Comparison of ENCODE assay signal across 8 cellular contexts in the genomic region with DNA sequence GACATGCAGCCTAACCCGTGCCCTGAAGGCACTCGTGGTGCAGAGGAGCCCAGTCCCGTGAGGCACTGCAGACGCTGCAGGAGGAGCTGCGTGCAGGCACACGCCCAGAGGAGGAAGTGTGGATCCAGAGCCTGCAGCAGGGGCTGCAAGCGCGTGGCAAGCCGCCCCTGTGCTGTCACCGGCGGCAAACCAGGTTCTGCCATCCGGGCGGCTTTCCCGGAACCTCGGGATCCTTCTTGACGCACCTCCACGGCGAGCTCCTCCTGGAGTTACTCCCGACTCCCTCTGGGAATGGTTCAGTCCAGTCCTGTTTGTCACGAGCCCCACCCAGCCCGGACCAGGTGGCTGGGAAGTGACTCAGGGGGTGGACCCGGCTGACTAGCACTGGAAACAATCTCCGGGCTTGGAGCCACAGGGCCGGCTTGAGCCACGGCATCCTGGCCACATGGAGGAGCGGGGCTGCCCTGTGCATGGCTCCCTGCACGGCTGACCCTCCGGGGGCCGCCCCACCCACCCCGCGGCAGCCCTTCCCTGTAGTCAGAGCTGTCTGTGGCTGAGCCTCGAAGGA. TPM values are rescaled to one million over a fixed set of nuclear protein-coding genes. Genes with fewer than 3 reads are reported as not detected.
DNase-seq lines count a peak whose midpoint lies in the region; ATAC-seq lines count a peak whose summit lies in the region.
"Had no signal": no experiment of that assay in that cellular context is flagged by ENCODE, and none has a peak within 500 bp of the region (broad histone marks: within the 10 kb centered on the region; RNA-seq: fewer than 3 reads in every experiment).

No MANE protein-coding gene starts in this region.

- ATAC-seq in HG03354 (IDR thresholded peaks at IDR 0.05; ENCODE audit: poor library complexity, severe bottlenecking, unreplicated experiment) = no peak

- peak overlapping the region; percentile 99 for H3K27ac ChIP-seq in epithelial cell of prostate
- H3K27ac ChIP-seq: neutrophil had no signal

- DNase-seq in NCI-H226 = peak; percentile 99
- peak; percentile 97 for DNase-seq in epithelial cell of prostate (ENCODE audit: low read depth, low spot score)
- DNase-seq in lung microvascular endothelial cell (ENCODE audit: low read depth in 2 of 2) = peak; percentile 96 to 99
- no peak for DNase-seq in ecto neural progenitor cell (ENCODE audit: low spot score)
- no peak for DNase-seq in NCI-H2107 (lab: John Stamatoyannopoulos, UW)
- DNase-seq in SKM-1 (lab: John Stamatoyannopoulos, UW; ENCODE audit: unreplicated experiment) = no peak

RNA-seq across cellular contexts. Expression of gene DPP9, which starts 10.2 kb away (rescaled TPM):
- total RNA-seq in lung microvascular endothelial cell = 14.2 and 19.4 TPM in 2 replicates

RNA-seq across cellular contexts. Expression of gene MYDGF, which starts 43.3 kb away (rescaled TPM):
- 138 and 149 TPM in 2 replicates for total RNA-seq in lung microvascular endothelial cell

Comparison
In these comparisons a context has a peak if more than half of its experiments do, and no peak if none do; other contexts are left out.
1. DNase-seq: peak in NCI-H226 (single experiment), epithelial cell of prostate (single experiment) and lung microvascular endothelial cell (2 of 2); none in ecto neural progenitor cell (single experiment), NCI-H2107 (single experiment) and SKM-1 (single experiment).